2 cellular contexts compared by ENCODE assay signal in the genomic region with DNA sequence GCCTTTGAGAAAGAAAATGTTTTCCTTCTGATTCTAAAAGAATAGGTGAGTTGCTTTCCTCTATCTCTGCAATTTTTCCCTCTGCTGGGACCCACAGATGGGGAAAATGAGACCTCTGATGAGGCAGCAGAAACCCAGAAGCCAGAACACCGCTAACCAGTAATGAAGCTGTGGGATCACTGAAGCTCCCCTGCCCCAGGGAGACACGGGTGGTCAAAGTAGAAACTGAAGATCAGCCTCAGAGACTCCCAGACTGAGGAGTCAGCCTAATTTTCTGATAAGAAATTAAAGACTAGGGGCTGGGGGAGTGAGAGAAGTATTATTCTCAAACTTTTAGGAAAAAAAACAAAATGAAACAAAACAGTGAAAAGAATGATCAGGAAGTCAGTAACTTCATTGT.
TF ChIP-seq lines count a peak whose summit lies in the region.

No MANE protein-coding gene starts in this region.

TF ChIP-seq in SK-N-SH, 30 proteins besides CTCF, POLR2A, EP300 and RAD21:
- TF ChIP-seq YY1 (IDR thresholded peaks at IDR 0.05; ENCODE audit: low read depth), result no peak

TF ChIP-seq in SK-N-SH treated with all-trans-retinoic acid at 6 μM for 48 hours, 23 proteins besides CTCF, POLR2A, EP300 and RAD21:
- TF ChIP-seq PPARA (CRISPR knock-in tag; IDR thresholded peaks at IDR 0.05; ENCODE audit: borderline replicate concordance), result no peak
- TF ChIP-seq RARB (CRISPR knock-in tag; IDR thresholded peaks at IDR 0.05), result no peak
- TF ChIP-seq SNAI2 (CRISPR knock-in tag; IDR thresholded peaks at IDR 0.05), result no peak
- no peak for TF ChIP-seq ZNF565 (CRISPR knock-in tag; conservative IDR thresholded peaks at IDR 0.05; ENCODE audit: low read depth)
- TF ChIP-seq, protein P1, sequence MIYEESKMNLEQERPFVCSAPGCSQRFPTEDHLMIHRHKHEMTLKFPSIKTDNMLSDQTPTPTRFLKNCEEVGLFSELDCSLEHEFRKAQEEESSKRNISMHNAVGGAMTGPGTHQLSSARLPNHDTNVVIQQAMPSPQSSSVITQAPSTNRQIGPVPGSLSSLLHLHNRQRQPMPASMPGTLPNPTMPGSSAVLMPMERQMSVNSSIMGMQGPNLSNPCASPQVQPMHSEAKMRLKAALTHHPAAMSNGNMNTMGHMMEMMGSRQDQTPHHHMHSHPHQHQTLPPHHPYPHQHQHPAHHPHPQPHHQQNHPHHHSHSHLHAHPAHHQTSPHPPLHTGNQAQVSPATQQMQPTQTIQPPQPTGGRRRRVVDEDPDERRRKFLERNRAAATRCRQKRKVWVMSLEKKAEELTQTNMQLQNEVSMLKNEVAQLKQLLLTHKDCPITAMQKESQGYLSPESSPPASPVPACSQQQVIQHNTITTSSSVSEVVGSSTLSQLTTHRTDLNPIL (CRISPR knock-in tag; IDR thresholded peaks at IDR 0.05; ENCODE audit: low read depth), result no peak
- no peak for TF ChIP-seq ZFP3 (CRISPR knock-in tag; IDR thresholded peaks at IDR 0.05)
- no peak for TF ChIP-seq CSDC2 (CRISPR knock-in tag; IDR thresholded peaks at IDR 0.05)
- TF ChIP-seq TCF4 (CRISPR knock-in tag; IDR thresholded peaks at IDR 0.05; ENCODE audit: borderline replicate concordance), result no peak
- TF ChIP-seq GLIS3 (CRISPR knock-in tag; IDR thresholded peaks at IDR 0.05), result no peak
- TF ChIP-seq, protein P2, sequence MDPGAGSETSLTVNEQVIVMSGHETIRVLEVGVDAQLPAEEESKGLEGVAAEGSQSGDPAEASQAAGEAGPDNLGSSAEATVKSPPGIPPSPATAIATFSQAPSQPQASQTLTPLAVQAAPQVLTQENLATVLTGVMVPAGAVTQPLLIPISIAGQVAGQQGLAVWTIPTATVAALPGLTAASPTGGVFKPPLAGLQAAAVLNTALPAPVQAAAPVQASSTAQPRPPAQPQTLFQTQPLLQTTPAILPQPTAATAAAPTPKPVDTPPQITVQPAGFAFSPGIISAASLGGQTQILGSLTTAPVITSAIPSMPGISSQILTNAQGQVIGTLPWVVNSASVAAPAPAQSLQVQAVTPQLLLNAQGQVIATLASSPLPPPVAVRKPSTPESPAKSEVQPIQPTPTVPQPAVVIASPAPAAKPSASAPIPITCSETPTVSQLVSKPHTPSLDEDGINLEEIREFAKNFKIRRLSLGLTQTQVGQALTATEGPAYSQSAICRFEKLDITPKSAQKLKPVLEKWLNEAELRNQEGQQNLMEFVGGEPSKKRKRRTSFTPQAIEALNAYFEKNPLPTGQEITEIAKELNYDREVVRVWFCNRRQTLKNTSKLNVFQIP (CRISPR knock-in tag; IDR thresholded peaks at IDR 0.05; ENCODE audit: borderline replicate concordance, low read depth), result no peak
- TF ChIP-seq, protein P3, sequence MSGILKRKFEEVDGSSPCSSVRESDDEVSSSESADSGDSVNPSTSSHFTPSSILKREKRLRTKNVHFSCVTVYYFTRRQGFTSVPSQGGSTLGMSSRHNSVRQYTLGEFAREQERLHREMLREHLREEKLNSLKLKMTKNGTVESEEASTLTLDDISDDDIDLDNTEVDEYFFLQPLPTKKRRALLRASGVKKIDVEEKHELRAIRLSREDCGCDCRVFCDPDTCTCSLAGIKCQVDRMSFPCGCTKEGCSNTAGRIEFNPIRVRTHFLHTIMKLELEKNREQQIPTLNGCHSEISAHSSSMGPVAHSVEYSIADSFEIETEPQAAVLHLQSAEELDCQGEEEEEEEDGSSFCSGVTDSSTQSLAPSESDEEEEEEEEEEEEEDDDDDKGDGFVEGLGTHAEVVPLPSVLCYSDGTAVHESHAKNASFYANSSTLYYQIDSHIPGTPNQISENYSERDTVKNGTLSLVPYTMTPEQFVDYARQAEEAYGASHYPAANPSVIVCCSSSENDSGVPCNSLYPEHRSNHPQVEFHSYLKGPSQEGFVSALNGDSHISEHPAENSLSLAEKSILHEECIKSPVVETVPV (CRISPR knock-in tag; IDR thresholded peaks at IDR 0.05), result no peak
- no peak for TF ChIP-seq ZFP30 (CRISPR knock-in tag; IDR thresholded peaks at IDR 0.05)
- TF ChIP-seq, protein P4, sequence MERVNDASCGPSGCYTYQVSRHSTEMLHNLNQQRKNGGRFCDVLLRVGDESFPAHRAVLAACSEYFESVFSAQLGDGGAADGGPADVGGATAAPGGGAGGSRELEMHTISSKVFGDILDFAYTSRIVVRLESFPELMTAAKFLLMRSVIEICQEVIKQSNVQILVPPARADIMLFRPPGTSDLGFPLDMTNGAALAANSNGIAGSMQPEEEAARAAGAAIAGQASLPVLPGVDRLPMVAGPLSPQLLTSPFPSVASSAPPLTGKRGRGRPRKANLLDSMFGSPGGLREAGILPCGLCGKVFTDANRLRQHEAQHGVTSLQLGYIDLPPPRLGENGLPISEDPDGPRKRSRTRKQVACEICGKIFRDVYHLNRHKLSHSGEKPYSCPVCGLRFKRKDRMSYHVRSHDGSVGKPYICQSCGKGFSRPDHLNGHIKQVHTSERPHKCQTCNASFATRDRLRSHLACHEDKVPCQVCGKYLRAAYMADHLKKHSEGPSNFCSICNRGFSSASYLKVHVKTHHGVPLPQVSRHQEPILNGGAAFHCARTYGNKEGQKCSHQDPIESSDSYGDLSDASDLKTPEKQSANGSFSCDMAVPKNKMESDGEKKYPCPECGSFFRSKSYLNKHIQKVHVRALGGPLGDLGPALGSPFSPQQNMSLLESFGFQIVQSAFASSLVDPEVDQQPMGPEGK (CRISPR knock-in tag; IDR thresholded peaks at IDR 0.05; ENCODE audit: borderline replicate concordance), result no peak
- no peak for TF ChIP-seq BACH2 (CRISPR knock-in tag; IDR thresholded peaks at IDR 0.05; ENCODE audit: borderline replicate concordance)
- no peak for TF ChIP-seq TOX (CRISPR knock-in tag; IDR thresholded peaks at IDR 0.05; ENCODE audit: borderline replicate concordance)
- TF ChIP-seq ISL1 (CRISPR knock-in tag; IDR thresholded peaks at IDR 0.05), result no peak
- TF ChIP-seq ZC3H10 (CRISPR knock-in tag; IDR thresholded peaks at IDR 0.05), result no peak
- TF ChIP-seq ESRRG (CRISPR knock-in tag; IDR thresholded peaks at IDR 0.05), result no peak
- no peak for TF ChIP-seq OSR1 (CRISPR knock-in tag; IDR thresholded peaks at IDR 0.05)
TF ChIP-seq in SK-N-SH treated with all-trans-retinoic acid at 6 μM for 48 hours: peak in this region for 0.
